ENCODE assay signal across 10 cellular contexts in the genomic region with DNA sequence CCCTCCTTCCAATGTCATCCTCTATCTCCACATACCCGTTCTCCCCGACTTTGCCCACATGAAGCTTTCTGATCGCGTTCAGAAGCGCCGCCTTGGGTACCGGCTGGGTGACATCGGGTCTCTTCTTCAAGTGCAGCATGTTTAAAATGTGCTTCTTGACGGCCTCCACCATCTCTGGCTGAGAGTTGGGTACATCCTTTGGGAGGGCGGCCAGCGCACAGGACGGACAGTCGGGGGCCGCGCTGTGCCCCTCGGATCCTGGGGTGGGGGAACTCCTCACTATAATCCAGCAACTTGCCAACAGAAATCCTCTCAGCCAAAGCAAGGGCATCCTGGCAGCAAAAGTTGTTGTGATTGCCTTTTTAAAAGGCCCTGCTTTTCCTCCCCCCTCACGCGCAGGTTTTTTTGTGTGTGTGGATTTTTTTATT. TPM values are rescaled to one million over a fixed set of nuclear protein-coding genes. Genes with fewer than 3 reads are reported as not detected.
DNase-seq lines count a peak whose midpoint lies in the region; TF ChIP-seq lines count a peak whose summit lies in the region.
"Had no signal": no experiment of that assay in that cellular context is flagged by ENCODE, and none has a peak within 500 bp of the region (broad histone marks: within the 10 kb centered on the region; RNA-seq: fewer than 3 reads in every experiment).

No MANE protein-coding gene starts in this region.

- TF ChIP-seq CTCF in AG09309 (IDR thresholded peaks at IDR 0.05; ENCODE audit: control insufficient read depth, insufficient read depth, low read depth, low read length, missing control alignments) (no peak), RWPE1 (conservative IDR thresholded peaks at IDR 0.05; ENCODE audit: low read depth) (no peak), fibroblast of pulmonary artery (IDR thresholded peaks at IDR 0.05; ENCODE audit: low read length, missing control alignments) (no peak), osteoblast (IDR thresholded peaks at IDR 0.05; ENCODE audit: extremely low read depth, low read depth, low read length) (no peak)

- peak overlapping the region; percentile 43 for H3K27ac ChIP-seq in RWPE1
- peak overlapping the region; percentile 88 for H3K27ac ChIP-seq in osteoblast (ENCODE audit: low read depth, low read length)
- no peak overlapping the region for H3K27ac ChIP-seq in effector memory CD4-positive, alpha-beta T cell (ENCODE audit: insufficient read depth, low read length, poor library complexity, severe bottlenecking)

- peaks cover 44% of the 10 kb centered on the region for H3K36me3 ChIP-seq in osteoblast (ENCODE audit: insufficient read depth, low read length)
- no peaks in the 10 kb centered on the region for H3K36me3 ChIP-seq in effector memory CD4-positive, alpha-beta T cell (ENCODE audit: control insufficient read depth, insufficient read depth, low read length)

- no peaks in the 10 kb centered on the region for H3K27me3 ChIP-seq in osteoblast (ENCODE audit: insufficient read depth, low read length)
- no peaks in the 10 kb centered on the region for H3K27me3 ChIP-seq in effector memory CD4-positive, alpha-beta T cell (replicated peaks; ENCODE audit: control insufficient read depth, insufficient read depth, low read length, poor library complexity, severe bottlenecking)

- H3K4me2 ChIP-seq in osteoblast (ENCODE audit: insufficient read depth, low read length), result peak overlapping the region; percentile 91

- CTCF ChIA-PET in RWPE1 (lab: Yijun Ruan, JAX), result no interaction called here

- H3K9me3 ChIP-seq in osteoblast (ENCODE audit: low read depth, low read length), result no peaks in the 10 kb centered on the region
- H3K9me3 ChIP-seq in effector memory CD4-positive, alpha-beta T cell (ENCODE audit: control insufficient read depth, low read length), result no peaks in the 10 kb centered on the region

- DNase-seq in AG09309 (ENCODE audit: low read depth), result no peak
- no peak for DNase-seq in RWPE1 (ENCODE audit: low spot score)
- DNase-seq in fibroblast of pulmonary artery (ENCODE audit: low read depth), result no peak
- no peak for DNase-seq in osteoblast (ENCODE audit: insufficient read length, low spot score, missing footprints)
- no peak for DNase-seq in activated CD4-positive, CD25-positive, alpha-beta regulatory T cell (lab: John Stamatoyannopoulos, UW)
- DNase-seq in NK-92 (lab: John Stamatoyannopoulos, UW; ENCODE audit: unreplicated experiment), result no peak
- DNase-seq in effector memory CD4-positive, alpha-beta T cell, result no peak
- DNase-seq in NCI-H146 treated with DMSO at 0.1 percent for 48 hours (lab: John Stamatoyannopoulos, UW; ENCODE audit: unreplicated experiment), result no peak
- DNase-seq: activated T-cell treated with anti-CD3 and anti-CD28 coated beads, Interleukin-2, amount 50 U/mL, for 24 hours; NCI-H1417 had no signal

- H2AFZ ChIP-seq in osteoblast (ENCODE audit: low read length), result no peak overlapping the region

- H3K4me1 ChIP-seq in osteoblast (ENCODE audit: insufficient read depth, low read length), result peaks cover 41% of the 10 kb centered on the region
- no peaks in the 10 kb centered on the region for H3K4me1 ChIP-seq in effector memory CD4-positive, alpha-beta T cell (ENCODE audit: control insufficient read depth, insufficient read depth, low read length, poor library complexity, severe bottlenecking)

- peaks cover 35% of the 10 kb centered on the region for H4K20me1 ChIP-seq in osteoblast (ENCODE audit: insufficient read depth, low read length)

- POLR2A ChIA-PET in RWPE1 (lab: Yijun Ruan, JAX; ENCODE audit: low non-redundant PET), result no interaction called here

- H3K4me3 ChIP-seq in AG09309 (ENCODE audit: control insufficient read depth, low read depth, low read length), result peak overlapping the region; percentile 60
- peak overlapping the region; percentile 62 for H3K4me3 ChIP-seq in fibroblast of pulmonary artery (replicated peaks; ENCODE audit: low read depth, low read length)
- H3K4me3 ChIP-seq in osteoblast (ENCODE audit: insufficient read depth, low read length), result peak overlapping the region; percentile 87
- H3K4me3 ChIP-seq in effector memory CD4-positive, alpha-beta T cell (ENCODE audit: insufficient read depth, low read depth, low read length, poor library complexity, severe bottlenecking), result no peak overlapping the region

- H3K79me2 ChIP-seq in osteoblast (ENCODE audit: insufficient read depth, low read length), result peaks cover 94% of the 10 kb centered on the region

RNA-seq across cellular contexts. Expression of a gene that starts 2.8 kb away (rescaled TPM):
- 97.8 and 107 TPM in 2 replicates for total RNA-seq in osteoblast
